18 cellular contexts compared by ENCODE assay signal in genomic region chr12:117013726-117014125, GRCh38.
DNase-seq lines count a peak whose midpoint lies in the region; ATAC-seq, FAIRE-seq and TF ChIP-seq lines count a peak whose summit lies in the region.
"Had no signal": no experiment of that assay in that cellular context is flagged by ENCODE, and none has a peak within 500 bp of the region (broad histone marks: within the 10 kb centered on the region; RNA-seq: fewer than 3 reads in every experiment).

No MANE protein-coding gene starts in this region.

- peaks cover 40% of the 10 kb centered on the region for H3K36me3 Mint-ChIP-seq in astrocyte (ENCODE audit: low read depth, unreplicated experiment)
- H3K36me3 Mint-ChIP-seq in activated T-cell treated with anti-CD3 and anti-CD28 coated beads, Interleukin-2, amount 50 U/mL, for 24 hours (ENCODE audit: low read depth) = peaks cover 82% of the 10 kb centered on the region

- H3K27ac ChIP-seq in GM23248 (no peak overlapping the region), astrocyte (ENCODE audit: low read depth, low read length) (no peak overlapping the region), SJCRH30 (no peak overlapping the region)
- H3K27ac ChIP-seq: A549, HL-60 had no signal

- H3K79me2 ChIP-seq in GM23248 (ENCODE audit: insufficient read depth) (no peaks in the 10 kb centered on the region), astrocyte (ENCODE audit: insufficient read depth, low read length) (no peaks in the 10 kb centered on the region)

- H3K4me3 Mint-ChIP-seq in astrocyte (ENCODE audit: unreplicated experiment) = peak overlapping the region; percentile 57
- no peak overlapping the region for H3K4me3 Mint-ChIP-seq in activated T-cell treated with anti-CD3 and anti-CD28 coated beads, Interleukin-2, amount 50 U/mL, for 24 hours

- no peak overlapping the region for H3K27ac Mint-ChIP-seq in astrocyte (ENCODE audit: unreplicated experiment)
- no peak overlapping the region for H3K27ac Mint-ChIP-seq in activated T-cell treated with anti-CD3 and anti-CD28 coated beads, Interleukin-2, amount 50 U/mL, for 24 hours

- peaks cover 12% of the 10 kb centered on the region for H3K4me1 ChIP-seq in GM23248 (ENCODE audit: insufficient read depth)
- no peaks in the 10 kb centered on the region for H3K4me1 ChIP-seq in astrocyte (ENCODE audit: insufficient read depth, low read length)
- no peaks in the 10 kb centered on the region for H3K4me1 ChIP-seq in SJCRH30
- H3K4me1 ChIP-seq: A549 had no signal

- no peaks in the 10 kb centered on the region for H3K27me3 ChIP-seq in GM23248 (replicated peaks; ENCODE audit: insufficient read depth)
- H3K27me3 ChIP-seq in astrocyte (ENCODE audit: insufficient read depth, low read length) = no peaks in the 10 kb centered on the region
- no peaks in the 10 kb centered on the region for H3K27me3 ChIP-seq in SJCRH30

- no peaks in the 10 kb centered on the region for H4K20me1 ChIP-seq in GM23248 (ENCODE audit: insufficient read depth)
- H4K20me1 ChIP-seq in astrocyte (ENCODE audit: insufficient read depth, low read length) = peaks cover 8% of the 10 kb centered on the region

- H3K9me2 ChIP-seq in GM23248 (ENCODE audit: insufficient read depth) = no peaks in the 10 kb centered on the region

- no peak for TF ChIP-seq CTCF in astrocyte (IDR thresholded peaks at IDR 0.05; ENCODE audit: insufficient read depth, low read depth, low read length)
- no peak for TF ChIP-seq CTCF in epithelial cell of esophagus (IDR thresholded peaks at IDR 0.05; ENCODE audit: insufficient read depth, low read depth, low read length, missing control alignments)

- H3K4me3 ChIP-seq in GM23248 (no peak overlapping the region), astrocyte (ENCODE audit: insufficient read depth, low read depth, low read length) (no peak overlapping the region), epithelial cell of esophagus (ENCODE audit: low read length) (no peak overlapping the region), SJCRH30 (no peak overlapping the region)
- H3K4me3 ChIP-seq: A549 had no signal

- H3K9me3 ChIP-seq in GM23248 (ENCODE audit: low read depth) (no peaks in the 10 kb centered on the region), astrocyte (ENCODE audit: insufficient read depth, low read depth, low read length) (no peaks in the 10 kb centered on the region), SJCRH30 (replicated peaks) (no peaks in the 10 kb centered on the region)

- H3K4me2 ChIP-seq in GM23248 (ENCODE audit: unreplicated experiment) = no peak overlapping the region
- no peak overlapping the region for H3K4me2 ChIP-seq in astrocyte (ENCODE audit: low read length)
- H3K4me2 ChIP-seq: A549 had no signal

- in situ Hi-C loops in GM23248 (cut with MboI) = no loop called here

- no peak overlapping the region for H3K9ac ChIP-seq in GM23248
- H3K9ac ChIP-seq in astrocyte (ENCODE audit: low read length) = no peak overlapping the region

- FAIRE-seq in astrocyte (lab: Jason Lieb, UNC) = no peak
- FAIRE-seq: A549 had no signal

- WGBS in GM23248 (ENCODE audit: low coverage in 1 of 2, low lambda C conversion rate in 2 of 2, missing lambda C conversion rate in 2 of 2), 2 experiments = 81 to 88% methylated on average over 1 of the region's 1 CpG

- peaks cover 26% of the 10 kb centered on the region for H3K36me3 ChIP-seq in GM23248 (ENCODE audit: low read depth)
- H3K36me3 ChIP-seq in astrocyte (ENCODE audit: insufficient read depth, low read length) = peaks cover 27% of the 10 kb centered on the region
- H3K36me3 ChIP-seq in SJCRH30 = peaks cover 7% of the 10 kb centered on the region; the same call in 1 of the 2 replicates

- ATAC-seq in GM18868 (IDR thresholded peaks at IDR 0.05; ENCODE audit: unreplicated experiment) = no peak
- ATAC-seq: A549, PC-3 had no signal

- no peaks in the 10 kb centered on the region for H3K27me3 Mint-ChIP-seq in astrocyte (ENCODE audit: low read depth, unreplicated experiment)
- H3K27me3 Mint-ChIP-seq in activated T-cell treated with anti-CD3 and anti-CD28 coated beads, Interleukin-2, amount 50 U/mL, for 24 hours = no peaks in the 10 kb centered on the region

- H3K9me3 Mint-ChIP-seq in astrocyte (ENCODE audit: unreplicated experiment) = peaks cover 3% of the 10 kb centered on the region
- H3K9me3 Mint-ChIP-seq in activated T-cell treated with anti-CD3 and anti-CD28 coated beads, Interleukin-2, amount 50 U/mL, for 24 hours = peaks cover 18% of the 10 kb centered on the region

- H2AFZ ChIP-seq in GM23248 (no peak overlapping the region), astrocyte (ENCODE audit: low read depth, low read length) (no peak overlapping the region)

- peaks cover 17% of the 10 kb centered on the region for H3F3A ChIP-seq in GM23248 (ENCODE audit: insufficient read depth)

- peaks cover 18% of the 10 kb centered on the region for H3K4me1 Mint-ChIP-seq in astrocyte (ENCODE audit: low read depth, unreplicated experiment)
- H3K4me1 Mint-ChIP-seq in activated T-cell treated with anti-CD3 and anti-CD28 coated beads, Interleukin-2, amount 50 U/mL, for 24 hours (ENCODE audit: low read depth) = no peaks in the 10 kb centered on the region

- DNase-seq in GM23248 = peak; percentile 52
- peak; percentile 17 for DNase-seq in astrocyte (ENCODE audit: low read depth)
- peak; percentile 25 for DNase-seq in epithelial cell of esophagus (ENCODE audit: low read depth)
- DNase-seq in renal cortical epithelial cell (ENCODE audit: low read depth) = peak; percentile 19
- no peak for DNase-seq in SJCRH30
- no peak for DNase-seq in NCI-H345 treated with DMSO at 0.1 percent for 48 hours (lab: John Stamatoyannopoulos, UW; ENCODE audit: unreplicated experiment)
- DNase-seq in activated T-cell treated with anti-CD3 and anti-CD28 coated beads, Interleukin-2, amount 50 U/mL, for 24 hours = no peak
- DNase-seq: C1 segment of cervical spinal cord, DMS 273 treated with DMSO at 0.1 percent for 48 hours, H7, NCI-H1417 treated with DMSO at 0.1 percent for 48 hours, NCI-H2029, NCI-H2171 treated with DMSO at 0.1 percent for 48 hours, NCI-H774, PC-3 had no signal

Comparison
In these comparisons a context has a peak if more than half of its experiments do, and no peak if none do; other contexts are left out.
1. DNase-seq: peak in GM23248 (single experiment), astrocyte (single experiment), epithelial cell of esophagus (single experiment) and renal cortical epithelial cell (single experiment); none in SJCRH30 (0 of 2), NCI-H345 treated with DMSO at 0.1 percent for 48 hours (single experiment) and activated T-cell treated with anti-CD3 and anti-CD28 coated beads, Interleukin-2, amount 50 U/mL, for 24 hours (single experiment).